8 cellular contexts compared by ENCODE assay signal in genomic region chr5:14109041-14109747, GRCh38. TPM values are rescaled to one million over a fixed set of nuclear protein-coding genes. Genes with fewer than 3 reads are reported as not detected.
DNase-seq lines count a peak whose midpoint lies in the region; ATAC-seq, FAIRE-seq and TF ChIP-seq lines count a peak whose summit lies in the region.

No MANE protein-coding gene starts in this region.

- H3K27me3 ChIP-seq in vagina (no peaks in the 10 kb centered on the region), endodermal cell (ENCODE audit: control insufficient read depth, insufficient read depth, low read length, poor library complexity, severe bottlenecking) (no peaks in the 10 kb centered on the region)

- intact Hi-C loops in vagina (cut with DNase I): loop anchor here (5.0 kb wide), 1 partner anchor 158 kb away; no protein-coding TSS in a partner anchor

- H3K4me3 ChIP-seq in fibroblast of mammary gland (ENCODE audit: control insufficient read depth, low read depth, low read length) (peak overlapping the region; percentile 14), vagina (no peak overlapping the region), endodermal cell (ENCODE audit: low read length) (no peak overlapping the region)

- FAIRE-seq in GM18507 (lab: Jason Lieb, UNC): peak; percentile 96

- H3K36me3 ChIP-seq in vagina: no peaks in the 10 kb centered on the region
- H3K36me3 ChIP-seq in endodermal cell (ENCODE audit: control insufficient read depth, insufficient read depth, low read length): no peaks in the 10 kb centered on the region

- no peak overlapping the region for H3K9ac ChIP-seq in endodermal cell (ENCODE audit: extremely low read depth, low read length, poor library complexity, severe bottlenecking)

- no peaks in the 10 kb centered on the region for H3K9me3 ChIP-seq in vagina
- H3K9me3 ChIP-seq in endodermal cell (ENCODE audit: control insufficient read depth, low read length): no peaks in the 10 kb centered on the region

- 92 to 94% methylated on average over 7 to 8 of the region's 8 CpGs for WGBS in endodermal cell (ENCODE audit: insufficient coverage in 1 of 2, insufficient read length in 1 of 2), 2 experiments

- no peaks in the 10 kb centered on the region for H3K36me3 Mint-ChIP-seq in endodermal cell (ENCODE audit: low read depth)
- H3K36me3 Mint-ChIP-seq in nephron progenitor cell (ENCODE audit: low read depth): no peaks in the 10 kb centered on the region

- H3K9me3 Mint-ChIP-seq in endodermal cell: no peaks in the 10 kb centered on the region
- H3K9me3 Mint-ChIP-seq in nephron progenitor cell: no peaks in the 10 kb centered on the region

- H3K4me3 Mint-ChIP-seq in endodermal cell (no peak overlapping the region), nephron progenitor cell (no peak overlapping the region)

- TF ChIP-seq POLR2A in vagina (IDR thresholded peaks at IDR 0.05): no peak

- H3K27me3 Mint-ChIP-seq in endodermal cell (ENCODE audit: insufficient read depth): peaks cover 13% of the 10 kb centered on the region
- peaks cover 12% of the 10 kb centered on the region for H3K27me3 Mint-ChIP-seq in nephron progenitor cell (ENCODE audit: low read depth, poor library complexity)

- DNase-seq in GM18507 (ENCODE audit: extremely low spot score, insufficient read length, low read depth): peak; percentile 51
- DNase-seq in LHCN-M2 (ENCODE audit: low read depth): peak; percentile 85
- peak; percentile 97 for DNase-seq in fibroblast of mammary gland (ENCODE audit: low read depth)
- no peak for DNase-seq in vagina (ENCODE audit: extremely low spot score in 2 of 2)
- DNase-seq in endodermal cell: no peak
- no peak for DNase-seq in NK-92 treated with Interleukin-12 subunit alpha and Interleukin-12 subunit beta, amount 100 ng/mL, for 24 hours (lab: John Stamatoyannopoulos, UW)
- DNase-seq in nephron progenitor cell: no peak

- H3K4me1 ChIP-seq in vagina (peaks cover 17% of the 10 kb centered on the region), endodermal cell (ENCODE audit: control insufficient read depth, insufficient read depth, low read length) (no peaks in the 10 kb centered on the region)

- H3K27ac Mint-ChIP-seq in endodermal cell (no peak overlapping the region), nephron progenitor cell (no peak overlapping the region)

- ATAC-seq in GM21737 (IDR thresholded peaks at IDR 0.05; ENCODE audit: unreplicated experiment): peak; percentile 78

- peaks cover 8% of the 10 kb centered on the region for H3K4me1 Mint-ChIP-seq in endodermal cell
- peaks cover 16% of the 10 kb centered on the region for H3K4me1 Mint-ChIP-seq in nephron progenitor cell

- H3K27ac ChIP-seq in vagina (peak overlapping the region; percentile 49), endodermal cell (ENCODE audit: low read depth, low read length) (no peak overlapping the region)

- TF ChIP-seq CTCF in fibroblast of mammary gland (conservative IDR thresholded peaks at IDR 0.05; ENCODE audit: control insufficient read depth, insufficient read depth, low read depth, low read length) (no peak), vagina (IDR thresholded peaks at IDR 0.05) (no peak), endodermal cell (conservative IDR thresholded peaks at IDR 0.05) (no peak), nephron progenitor cell (IDR thresholded peaks at IDR 0.05) (no peak)

RNA-seq across cellular contexts. Expression of gene TRIO, which starts 33.9 kb away (rescaled TPM):
- 168 and 195 TPM in 2 replicates for total RNA-seq in LHCN-M2 (2014; rRNA removed)
- 99.4 TPM for polyA plus RNA-seq in LHCN-M2 (2012)
- total RNA-seq in vagina: 142 TPM
- total RNA-seq in endodermal cell: 100 to 1,000 TPM in 1 of 2 donors, 10 to 100 TPM in 1; 88.3 to 109 TPM
- 56.6 TPM for polyA plus RNA-seq in endodermal cell (2013, experiment 1 of 2)
- 54.0 TPM for polyA plus RNA-seq in endodermal cell (2013, experiment 2 of 2)

Comparison
In these comparisons a context has a peak if more than half of its experiments do, and no peak if none do; other contexts are left out.
1. DNase-seq: peak in GM18507 (single experiment), LHCN-M2 (single experiment) and fibroblast of mammary gland (single experiment); none in vagina (0 of 2), endodermal cell (single experiment), NK-92 treated with Interleukin-12 subunit alpha and Interleukin-12 subunit beta, amount 100 ng/mL, for 24 hours (single experiment) and nephron progenitor cell (single experiment).